Comparison of ENCODE assay signal across 15 cellular contexts in genomic region chr22:25023879-25024278, GRCh38.
"Had no signal": no experiment of that assay in that cellular context is flagged by ENCODE, and none has a peak within 500 bp of the region (broad histone marks: within the 10 kb centered on the region; RNA-seq: fewer than 3 reads in every experiment).

No MANE protein-coding gene starts in this region.

- H3K9me3 Mint-ChIP-seq: neural progenitor cell; T-helper 2 cell treated with Interferon-gamma antibody and Interleukin-4, amounts not matched to agents 5 μg/mL and 100 μg/mL, for 36 hours had no signal

- H3K36me3 ChIP-seq: brain microvascular endothelial cell, neural progenitor cell, ovary had no signal

- H3K4me3 ChIP-seq: neural progenitor cell, ovary had no signal

- H3K9ac ChIP-seq: neural progenitor cell had no signal

- H3K4me3 Mint-ChIP-seq: neural progenitor cell; T-helper 2 cell treated with Interferon-gamma antibody and Interleukin-4, amounts not matched to agents 5 μg/mL and 100 μg/mL, for 36 hours had no signal

- DNase-seq: activated CD4-positive, alpha-beta T cell treated with anti-CD3 and anti-CD28 coated beads, Interleukin-2, amount 50 U/mL, for 4 hours; activated CD4-positive, CD25-positive, alpha-beta regulatory T cell treated with anti-CD3 and anti-CD28 coated beads, Interleukin-2, amount 50 U/mL, for 72 hours; activated naive CD4-positive, alpha-beta T cell treated with anti-CD3 and anti-CD28 coated beads, Interleukin-2, amount 50 U/mL, for 16 hours; activated T-cell treated with anti-CD3 and anti-CD28 coated beads, Interleukin-2, amount 50 U/mL, for 1 hour; amniotic stem cell; brain microvascular endothelial cell; dermis blood vessel endothelial cell; left ventricle myocardium superior; mesendoderm; ovary; small intestine had no signal

- H3K27ac ChIP-seq: brain microvascular endothelial cell, neural progenitor cell, ovary had no signal

- H3K9me3 ChIP-seq: ovary had no signal

- H3K36me3 Mint-ChIP-seq: neural progenitor cell had no signal

- FAIRE-seq: frontal cortex, keratinocyte, small intestine had no signal

- H3K4me1 ChIP-seq: neural progenitor cell had no signal

- ATAC-seq: left ventricle myocardium superior had no signal

- H3K27ac Mint-ChIP-seq: neural progenitor cell; T-helper 2 cell treated with Interferon-gamma antibody and Interleukin-4, amounts not matched to agents 5 μg/mL and 100 μg/mL, for 36 hours had no signal
